22 cellular contexts compared by ENCODE assay signal in genomic region chr1:50568782-50569181, GRCh38.
DNase-seq lines count a peak whose midpoint lies in the region; ATAC-seq and TF ChIP-seq lines count a peak whose summit lies in the region.
"Had no signal": no experiment of that assay in that cellular context is flagged by ENCODE, and none has a peak within 500 bp of the region (broad histone marks: within the 10 kb centered on the region; RNA-seq: fewer than 3 reads in every experiment).

No MANE protein-coding gene starts in this region.

- peaks cover 27% of the 10 kb centered on the region for H3K4me1 Mint-ChIP-seq in neural crest cell
- H3K4me1 Mint-ChIP-seq in MCF 10A (ENCODE audit: insufficient read depth, unreplicated experiment) = no peaks in the 10 kb centered on the region
- H3K4me1 Mint-ChIP-seq: B cell had no signal

- BruUV-seq in MCF 10A (replicated peaks; lab: Mats Ljungman, UMichigan) = no TSS peak

- intact Hi-C loops in MCF 10A (cut with micrococcal nuclease) = no loop called here

- H3K9me3 Mint-ChIP-seq in neural crest cell (no peaks in the 10 kb centered on the region), MCF 10A (ENCODE audit: unreplicated experiment) (no peaks in the 10 kb centered on the region)
- H3K9me3 Mint-ChIP-seq: CD8-positive, alpha-beta T cell had no signal

- no peak overlapping the region for H3K4me3 ChIP-seq in HEK293 (ENCODE audit: low read depth, low read length)
- H3K4me3 ChIP-seq in fibroblast of villous mesenchyme (ENCODE audit: low read depth, low read length) = no peak overlapping the region
- H3K4me3 ChIP-seq: GM12878, MG63 had no signal

- no peak overlapping the region for H3K27ac ChIP-seq in HEK293 (ENCODE audit: extremely low read depth, low read depth, low read length)
- H3K27ac ChIP-seq: C4-2B had no signal

- no peaks in the 10 kb centered on the region for H3K9me3 ChIP-seq in HEK293 (ENCODE audit: control insufficient read depth, insufficient read depth, low read depth, low read length)
- H3K9me3 ChIP-seq: MG63 had no signal

- H3K36me3 Mint-ChIP-seq in neural crest cell (ENCODE audit: low read depth) (peaks cover 4% of the 10 kb centered on the region), MCF 10A (ENCODE audit: insufficient read depth, unreplicated experiment) (peaks cover 21% of the 10 kb centered on the region)

- TF ChIP-seq CTCF in HEK293 (tag by site-specific recombination; IDR thresholded peaks at IDR 0.05) = no peak
- no peak for TF ChIP-seq CTCF in fibroblast of villous mesenchyme (IDR thresholded peaks at IDR 0.05; ENCODE audit: insufficient read depth, low read depth, low read length)
- no peak for TF ChIP-seq CTCF in neural crest cell (conservative IDR thresholded peaks at IDR 0.05)
- no peak for TF ChIP-seq CTCF in MCF 10A (IDR thresholded peaks at IDR 0.05; ENCODE audit: unreplicated experiment)

- peak overlapping the region; percentile 13 for H3K27ac Mint-ChIP-seq in neural crest cell (ENCODE audit: unreplicated experiment)
- no peak overlapping the region for H3K27ac Mint-ChIP-seq in MCF 10A (ENCODE audit: low read depth, unreplicated experiment)
- H3K27ac Mint-ChIP-seq: B cell; CD8-positive, alpha-beta T cell had no signal

- no peaks in the 10 kb centered on the region for H3K4me1 ChIP-seq in HEK293 (ENCODE audit: control insufficient read depth, insufficient read depth, low read length)

- H3K36me3 ChIP-seq in HEK293 (ENCODE audit: control insufficient read depth in 2 of 2, insufficient read depth in 1 of 2, low read length in 2 of 2) = peaks cover 0 to 9% of the 10 kb centered on the region in 2 experiments; a peak in 1 of 3 replicates

- CTCF ChIA-PET in HEK293 (lab: Yijun Ruan, JAX) = interaction anchor here (1.0 kb wide), 1 partner anchor 36 kb away, joined by 4 read pairs; no protein-coding TSS in a partner anchor
- CTCF ChIA-PET in MCF 10A (lab: Yijun Ruan, JAX) = no interaction called here

- in situ Hi-C loops in SK-MEL-5 (cut with HindIII; ENCODE audit: low pct_unique_long_range_greater_than_20kb, low sequenced_read_pairs) = no loop called here

- H3K4me3 Mint-ChIP-seq in neural crest cell = no peak overlapping the region
- no peak overlapping the region for H3K4me3 Mint-ChIP-seq in MCF 10A (ENCODE audit: unreplicated experiment)
- H3K4me3 Mint-ChIP-seq: B cell; CD8-positive, alpha-beta T cell had no signal

- POLR2A ChIA-PET in HEK293 (lab: Yijun Ruan, JAX) = no interaction called here
- POLR2A ChIA-PET in MCF 10A (lab: Yijun Ruan, JAX) = no interaction called here

- H3K27me3 Mint-ChIP-seq in neural crest cell (ENCODE audit: low read depth) (no peaks in the 10 kb centered on the region), MCF 10A (ENCODE audit: insufficient read depth, unreplicated experiment) (no peaks in the 10 kb centered on the region)
- H3K27me3 Mint-ChIP-seq: B cell had no signal

- ATAC-seq in HG03469 (IDR thresholded peaks at IDR 0.05; ENCODE audit: unreplicated experiment) = no peak
- no peak for ATAC-seq in HG03460 (IDR thresholded peaks at IDR 0.05; ENCODE audit: unreplicated experiment)
- ATAC-seq: CD8-positive, alpha-beta T cell; GM12878 had no signal

- DNase-seq in SK-MEL-5 (ENCODE audit: low read depth, low spot score) = peak; percentile 75
- peak; percentile 17 for DNase-seq in fibroblast of villous mesenchyme (ENCODE audit: low read depth)
- no peak for DNase-seq in neural crest cell (ENCODE audit: low read depth, low spot score)
- DNase-seq in MCF 10A (ENCODE audit: unreplicated experiment) = no peak
- DNase-seq: CD8-positive, alpha-beta T cell; DMS 273 treated with DMSO at 0.1 percent for 48 hours; DMS79; EL; GDM1; HCEC 1CT; KBM-7; MG63; NCI-H1105 treated with DMSO at 0.1 percent for 48 hours; NCI-H2029; NCI-H2227 treated with DMSO at 0.1 percent for 48 hours; NCI-H526 treated with DMSO at 0.1 percent for 48 hours had no signal

TF ChIP-seq in HEK293, 187 proteins besides CTCF, POLR2A, EP300 and RAD21:
- TF ChIP-seq, protein P1, sequence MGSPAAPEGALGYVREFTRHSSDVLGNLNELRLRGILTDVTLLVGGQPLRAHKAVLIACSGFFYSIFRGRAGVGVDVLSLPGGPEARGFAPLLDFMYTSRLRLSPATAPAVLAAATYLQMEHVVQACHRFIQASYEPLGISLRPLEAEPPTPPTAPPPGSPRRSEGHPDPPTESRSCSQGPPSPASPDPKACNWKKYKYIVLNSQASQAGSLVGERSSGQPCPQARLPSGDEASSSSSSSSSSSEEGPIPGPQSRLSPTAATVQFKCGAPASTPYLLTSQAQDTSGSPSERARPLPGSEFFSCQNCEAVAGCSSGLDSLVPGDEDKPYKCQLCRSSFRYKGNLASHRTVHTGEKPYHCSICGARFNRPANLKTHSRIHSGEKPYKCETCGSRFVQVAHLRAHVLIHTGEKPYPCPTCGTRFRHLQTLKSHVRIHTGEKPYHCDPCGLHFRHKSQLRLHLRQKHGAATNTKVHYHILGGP (tag by site-specific recombination; IDR thresholded peaks at IDR 0.05) = peak; percentile 59
- TF ChIP-seq ZNF426 (tag by site-specific recombination; IDR thresholded peaks at IDR 0.05) (no peak), ZNF292 (tag by site-specific recombination; IDR thresholded peaks at IDR 0.05; ENCODE audit: borderline replicate concordance, low read depth) (no peak), SCRT2 (tag by site-specific recombination; IDR thresholded peaks at IDR 0.05) (peak; percentile 79), ZNF394 (tag by site-specific recombination; IDR thresholded peaks at IDR 0.05; ENCODE audit: borderline replicate concordance) (no peak), SP2 (tag by site-specific recombination; IDR thresholded peaks at IDR 0.05) (no peak)
- TF ChIP-seq, protein P2, sequence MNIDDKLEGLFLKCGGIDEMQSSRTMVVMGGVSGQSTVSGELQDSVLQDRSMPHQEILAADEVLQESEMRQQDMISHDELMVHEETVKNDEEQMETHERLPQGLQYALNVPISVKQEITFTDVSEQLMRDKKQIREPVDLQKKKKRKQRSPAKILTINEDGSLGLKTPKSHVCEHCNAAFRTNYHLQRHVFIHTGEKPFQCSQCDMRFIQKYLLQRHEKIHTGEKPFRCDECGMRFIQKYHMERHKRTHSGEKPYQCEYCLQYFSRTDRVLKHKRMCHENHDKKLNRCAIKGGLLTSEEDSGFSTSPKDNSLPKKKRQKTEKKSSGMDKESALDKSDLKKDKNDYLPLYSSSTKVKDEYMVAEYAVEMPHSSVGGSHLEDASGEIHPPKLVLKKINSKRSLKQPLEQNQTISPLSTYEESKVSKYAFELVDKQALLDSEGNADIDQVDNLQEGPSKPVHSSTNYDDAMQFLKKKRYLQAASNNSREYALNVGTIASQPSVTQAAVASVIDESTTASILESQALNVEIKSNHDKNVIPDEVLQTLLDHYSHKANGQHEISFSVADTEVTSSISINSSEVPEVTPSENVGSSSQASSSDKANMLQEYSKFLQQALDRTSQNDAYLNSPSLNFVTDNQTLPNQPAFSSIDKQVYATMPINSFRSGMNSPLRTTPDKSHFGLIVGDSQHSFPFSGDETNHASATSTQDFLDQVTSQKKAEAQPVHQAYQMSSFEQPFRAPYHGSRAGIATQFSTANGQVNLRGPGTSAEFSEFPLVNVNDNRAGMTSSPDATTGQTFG (tag by site-specific recombination; IDR thresholded peaks at IDR 0.05; ENCODE audit: borderline replicate concordance) = no peak
TF ChIP-seq in HEK293: peak in this region for 2.

Comparison
In these comparisons a context has a peak if more than half of its experiments do, and no peak if none do; other contexts are left out.
1. DNase-seq: peak in SK-MEL-5 (single experiment) and fibroblast of villous mesenchyme (single experiment); none in neural crest cell (single experiment) and MCF 10A (single experiment).